Comparison of ENCODE assay signal across 1 cellular context in genomic region chr7:27670177-27670576, GRCh38.
TF ChIP-seq lines count a peak whose summit lies in the region.

No MANE protein-coding gene starts in this region.

TF ChIP-seq in H1, 55 proteins besides CTCF, POLR2A, EP300 and RAD21:
- no peak for TF ChIP-seq RBBP5 (IDR thresholded peaks at IDR 0.05; ENCODE audit: borderline replicate concordance, low read depth, low read length)
- no peak for TF ChIP-seq CTBP2 (IDR thresholded peaks at IDR 0.05; ENCODE audit: borderline replicate concordance, insufficient read depth, insufficient read length, low read length)
- no peak for TF ChIP-seq RFX5 (IDR thresholded peaks at IDR 0.05; ENCODE audit: borderline replicate concordance, low read depth, low read length)
- TF ChIP-seq SAP30 (IDR thresholded peaks at IDR 0.05; ENCODE audit: insufficient read depth, insufficient replicate concordance, low read length) = no peak
- TF ChIP-seq HDAC2 (IDR thresholded peaks at IDR 0.05; ENCODE audit: borderline replicate concordance in 1 of 2, low read depth in 2 of 2, low read length in 2 of 2) = no peak
- no peak for TF ChIP-seq BACH1 (IDR thresholded peaks at IDR 0.05; ENCODE audit: low read length)
